ENCODE assay signal across 17 cellular contexts in genomic region chr3:126931806-126932187, GRCh38.
"Had no signal": no experiment of that assay in that cellular context is flagged by ENCODE, and none has a peak within 500 bp of the region (broad histone marks: within the 10 kb centered on the region; RNA-seq: fewer than 3 reads in every experiment).

No MANE protein-coding gene starts in this region.

- H3K27ac Mint-ChIP-seq: activated CD4-positive, alpha-beta memory T cell treated with anti-CD3 and anti-CD28 coated beads for 36 hours; mesothelial cell of epicardium had no signal

- H3K9me3 ChIP-seq: heart left ventricle, left lung, psoas muscle, suprapubic skin, upper lobe of right lung had no signal

- H3K36me3 Mint-ChIP-seq: activated CD4-positive, alpha-beta memory T cell treated with anti-CD3 and anti-CD28 coated beads for 36 hours; activated naive CD4-positive, alpha-beta T cell treated with anti-CD3 and anti-CD28 coated beads, Interleukin-2, amount 50 U/mL, for 72 hours had no signal

- H3K4me3 ChIP-seq: dorsolateral prefrontal cortex, heart left ventricle, left lung, psoas muscle, suprapubic skin, upper lobe of right lung had no signal

- H3K9me3 Mint-ChIP-seq: activated CD4-positive, alpha-beta memory T cell treated with anti-CD3 and anti-CD28 coated beads for 36 hours; activated naive CD4-positive, alpha-beta T cell treated with anti-CD3 and anti-CD28 coated beads, Interleukin-2, amount 50 U/mL, for 72 hours; activated T-cell treated with anti-CD3 and anti-CD28 coated beads, Interleukin-2, amount 50 U/mL, for 4 hours; mesothelial cell of epicardium had no signal

- DNase-seq: activated CD4-positive, alpha-beta memory T cell treated with anti-CD3 and anti-CD28 coated beads for 36 hours; activated CD4-positive, alpha-beta T cell treated with anti-CD3 and anti-CD28 coated beads for 1 hour; activated effector memory CD4-positive, alpha-beta T cell treated with anti-CD3 and anti-CD28 coated beads, Interleukin-2, amount 50 U/mL, for 16 hours; activated T-cell treated with anti-CD3 and anti-CD28 coated beads, Interleukin-2, amount 50 U/mL, for 4 hours; amniotic stem cell; left lung; psoas muscle; stimulated activated CD4-positive, alpha-beta T cell treated with anti-CD3 and anti-CD28 coated beads, Interleukin-2, amount 100 ng/mL, for 48 hours; stimulated activated naive CD8-positive, alpha-beta T cell treated with anti-CD3 and anti-CD28 coated beads, Interleukin-15, Interleukin-2, amounts not matched to agents 100 U/mL and 50 U/mL, for 24 hours; T-helper 9 cell; upper lobe of right lung had no signal

- H3K27me3 Mint-ChIP-seq: activated CD4-positive, alpha-beta memory T cell treated with anti-CD3 and anti-CD28 coated beads for 36 hours had no signal

- H3K27ac ChIP-seq: dorsolateral prefrontal cortex, psoas muscle, suprapubic skin, upper lobe of right lung had no signal

- H3K27me3 ChIP-seq: dorsolateral prefrontal cortex, suprapubic skin, upper lobe of right lung had no signal

- H3K4me3 Mint-ChIP-seq: activated CD4-positive, alpha-beta memory T cell treated with anti-CD3 and anti-CD28 coated beads for 36 hours; activated T-cell treated with anti-CD3 and anti-CD28 coated beads, Interleukin-2, amount 50 U/mL, for 4 hours; mesothelial cell of epicardium had no signal

- H3K36me3 ChIP-seq: heart left ventricle, left lung, suprapubic skin, upper lobe of right lung had no signal

- ATAC-seq: activated naive CD4-positive, alpha-beta T cell treated with anti-CD3 and anti-CD28 coated beads, Interleukin-2, amount 50 U/mL, for 72 hours; activated T-cell treated with anti-CD3 and anti-CD28 coated beads, Interleukin-2, amount 50 U/mL, for 4 hours; left lung; sciatic nerve; stimulated activated naive CD8-positive, alpha-beta T cell treated with anti-CD3 and anti-CD28 coated beads, Interleukin-15, Interleukin-2, amounts not matched to agents 100 U/mL and 50 U/mL, for 24 hours had no signal
